Comparison of ENCODE assay signal across 7 cellular contexts in the genomic region with DNA sequence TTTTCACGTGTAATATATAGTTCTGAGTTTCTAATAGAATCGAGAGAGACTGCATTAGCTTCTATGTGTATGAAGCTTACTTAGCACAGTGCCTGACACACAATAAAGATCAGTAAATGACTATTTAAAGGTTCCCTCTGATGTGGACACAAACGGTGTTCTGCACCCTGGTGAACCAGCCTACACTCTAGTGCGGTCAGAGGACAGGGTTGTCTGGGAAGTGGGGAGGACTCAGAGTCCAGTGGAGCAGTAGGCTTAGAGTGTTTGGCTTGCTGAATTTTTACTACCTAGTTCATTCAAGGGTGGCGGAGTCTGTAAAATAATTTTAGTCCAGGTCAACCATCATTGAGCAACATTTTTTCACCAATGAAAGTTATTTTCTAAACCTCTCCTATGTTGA.
"Had no signal": no experiment of that assay in that cellular context is flagged by ENCODE, and none has a peak within 500 bp of the region (broad histone marks: within the 10 kb centered on the region; RNA-seq: fewer than 3 reads in every experiment).

No MANE protein-coding gene starts in this region.

- FAIRE-seq: H1, H54 had no signal

- DNase-seq: H9, HCEC 1CT, Kasumi-1, KG1 had no signal

- H3K4me2 ChIP-seq: GM23338 had no signal

- ATAC-seq: GM23338 had no signal

- H3K4me3 ChIP-seq: GM23338 had no signal

- H2AFZ ChIP-seq: GM23338 had no signal
